In genomic region chr16:31082368-31083045, GRCh38 we compare ENCODE assay signal across 16 cellular contexts. TPM values are rescaled to one million over a fixed set of nuclear protein-coding genes. Genes with fewer than 3 reads are reported as not detected.
DNase-seq lines count a peak whose midpoint lies in the region; ATAC-seq and TF ChIP-seq lines count a peak whose summit lies in the region.
"Had no signal": no experiment of that assay in that cellular context is flagged by ENCODE, and none has a peak within 500 bp of the region (broad histone marks: within the 10 kb centered on the region; RNA-seq: fewer than 3 reads in every experiment).

No MANE protein-coding gene starts in this region.

- TF ChIP-seq POLR2A in gastroesophageal sphincter (IDR thresholded peaks at IDR 0.05), result no peak

- H3K36me3 ChIP-seq in hepatocyte (replicated peaks; ENCODE audit: insufficient read depth, low read depth) (no peaks in the 10 kb centered on the region), gastroesophageal sphincter (peaks cover 0 to 100% of the 10 kb centered on the region in 2 donors)

- no peaks in the 10 kb centered on the region for H4K20me1 ChIP-seq in hepatocyte (ENCODE audit: insufficient read depth, poor library complexity, severe bottlenecking)

- no peak overlapping the region for H3K4me3 ChIP-seq in hepatocyte
- H3K4me3 ChIP-seq in gastroesophageal sphincter, result no peak overlapping the region
- H3K4me3 ChIP-seq: esophagus muscularis mucosa had no signal

- H3K9me3 ChIP-seq in hepatocyte (ENCODE audit: low read depth) (no peaks in the 10 kb centered on the region), gastroesophageal sphincter (no peaks in the 10 kb centered on the region)
- H3K9me3 ChIP-seq: esophagus muscularis mucosa had no signal

- H3K79me2 ChIP-seq in hepatocyte, result peaks cover 8% of the 10 kb centered on the region

- TF ChIP-seq CTCF in hepatocyte (IDR thresholded peaks at IDR 0.05; ENCODE audit: poor library complexity), result no peak
- no peak for TF ChIP-seq CTCF in gastroesophageal sphincter (IDR thresholded peaks at IDR 0.05)

- H3K4me2 ChIP-seq in hepatocyte, result no peak overlapping the region

- no peaks in the 10 kb centered on the region for H3K4me1 ChIP-seq in hepatocyte (ENCODE audit: insufficient read depth)
- peaks cover 0 to 25% (median 3%) of the 10 kb centered on the region in 3 donors for H3K4me1 ChIP-seq in gastroesophageal sphincter

- H3K9me3 Mint-ChIP-seq in activated naive CD4-positive, alpha-beta T cell treated with anti-CD3 and anti-CD28 coated beads, Interleukin-2, amount 50 U/mL, for 24 hours, result no peaks in the 10 kb centered on the region
- H3K9me3 Mint-ChIP-seq in stimulated activated memory B cell treated with anti-CD40 and anti-IgM and Interleukin-4, amounts not matched to agents 10 μg/mL and 1 μg/mL and 100 μg/mL, for 72 hours, result no peaks in the 10 kb centered on the region
- H3K9me3 Mint-ChIP-seq: activated T-helper 1 cell treated with anti-CD3 and anti-CD28 coated beads, Interleukin-12 subunit alpha, Interleukin-12 subunit beta, Interleukin-2, Interleukin-4 antibody, amounts not matched to agents 30 ng/mL and 10 ng/mL and 1 ng/mL, durations not matched to agents 14 hours and 24 hours and 36 hours had no signal

- peak overlapping the region; percentile 20 for H3K27ac Mint-ChIP-seq in activated naive CD4-positive, alpha-beta T cell treated with anti-CD3 and anti-CD28 coated beads, Interleukin-2, amount 50 U/mL, for 24 hours
- peak overlapping the region; percentile 58 for H3K27ac Mint-ChIP-seq in stimulated activated memory B cell treated with anti-CD40 and anti-IgM and Interleukin-4, amounts not matched to agents 10 μg/mL and 1 μg/mL and 100 μg/mL, for 72 hours
- H3K27ac Mint-ChIP-seq: activated T-helper 1 cell treated with anti-CD3 and anti-CD28 coated beads, Interleukin-12 subunit alpha, Interleukin-12 subunit beta, Interleukin-2, Interleukin-4 antibody, amounts not matched to agents 30 ng/mL and 10 ng/mL and 1 ng/mL, durations not matched to agents 14 hours and 24 hours and 36 hours had no signal

- 91% methylated on average over 12 of the region's 14 CpGs for WGBS in hepatocyte (ENCODE audit: low lambda C conversion rate, missing lambda C conversion rate)
- WGBS in gastroesophageal sphincter (ENCODE audit: low coverage in 1 of 2), 2 donors, result 20 to 71% methylated on average over 1 to 6 of the region's 14 CpGs

- H3K27ac ChIP-seq in hepatocyte, result no peak overlapping the region
- no peak overlapping the region for H3K27ac ChIP-seq in gastroesophageal sphincter
- H3K27ac ChIP-seq: esophagus muscularis mucosa had no signal

- no peak for DNase-seq in activated naive CD4-positive, alpha-beta T cell treated with anti-CD3 and anti-CD28 coated beads, Interleukin-2, amount 50 U/mL, for 16 hours
- DNase-seq in SW480 (ENCODE audit: low spot score) (peak; percentile 14), hepatocyte (ENCODE audit: low spot score) (peak; percentile 3), MV-4-11 (lab: John Stamatoyannopoulos, UW) (no peak)
- DNase-seq: activated CD4-positive, alpha-beta T cell treated with anti-CD3 and anti-CD28 coated beads for 4 hours; cortex of kidney; GF-D8; NCI-H1105; NCI-H2171 had no signal

- no peaks in the 10 kb centered on the region for H3K27me3 Mint-ChIP-seq in activated naive CD4-positive, alpha-beta T cell treated with anti-CD3 and anti-CD28 coated beads, Interleukin-2, amount 50 U/mL, for 24 hours
- H3K27me3 Mint-ChIP-seq in stimulated activated memory B cell treated with anti-CD40 and anti-IgM and Interleukin-4, amounts not matched to agents 10 μg/mL and 1 μg/mL and 100 μg/mL, for 72 hours, result no peaks in the 10 kb centered on the region

- no peak overlapping the region for H3K4me3 Mint-ChIP-seq in activated naive CD4-positive, alpha-beta T cell treated with anti-CD3 and anti-CD28 coated beads, Interleukin-2, amount 50 U/mL, for 24 hours
- H3K4me3 Mint-ChIP-seq in stimulated activated memory B cell treated with anti-CD40 and anti-IgM and Interleukin-4, amounts not matched to agents 10 μg/mL and 1 μg/mL and 100 μg/mL, for 72 hours, result no peak overlapping the region
- H3K4me3 Mint-ChIP-seq: activated T-helper 1 cell treated with anti-CD3 and anti-CD28 coated beads, Interleukin-12 subunit alpha, Interleukin-12 subunit beta, Interleukin-2, Interleukin-4 antibody, amounts not matched to agents 30 ng/mL and 10 ng/mL and 1 ng/mL, durations not matched to agents 14 hours and 24 hours and 36 hours had no signal

- peaks cover 7% of the 10 kb centered on the region for H3K36me3 Mint-ChIP-seq in activated naive CD4-positive, alpha-beta T cell treated with anti-CD3 and anti-CD28 coated beads, Interleukin-2, amount 50 U/mL, for 24 hours
- peaks cover 37% of the 10 kb centered on the region for H3K36me3 Mint-ChIP-seq in stimulated activated memory B cell treated with anti-CD40 and anti-IgM and Interleukin-4, amounts not matched to agents 10 μg/mL and 1 μg/mL and 100 μg/mL, for 72 hours

- H2AFZ ChIP-seq in hepatocyte, result no peak overlapping the region

- TF ChIP-seq EP300 in gastroesophageal sphincter (IDR thresholded peaks at IDR 0.05), result no peak

- no peak for ATAC-seq in stimulated activated memory B cell treated with anti-CD40 and anti-IgM and Interleukin-4, amounts not matched to agents 10 μg/mL and 1 μg/mL and 100 μg/mL, for 72 hours
- ATAC-seq in HG03571 (IDR thresholded peaks at IDR 0.05; ENCODE audit: unreplicated experiment), result no peak
- ATAC-seq in gastroesophageal sphincter, result no peak
- ATAC-seq: Right ventricle myocardium inferior had no signal

- H3K27me3 ChIP-seq in hepatocyte (no peaks in the 10 kb centered on the region), gastroesophageal sphincter (no peaks in the 10 kb centered on the region)
- H3K27me3 ChIP-seq: esophagus muscularis mucosa had no signal

- H3K4me1 Mint-ChIP-seq in activated naive CD4-positive, alpha-beta T cell treated with anti-CD3 and anti-CD28 coated beads, Interleukin-2, amount 50 U/mL, for 24 hours, result peaks cover 18% of the 10 kb centered on the region
- H3K4me1 Mint-ChIP-seq in stimulated activated memory B cell treated with anti-CD40 and anti-IgM and Interleukin-4, amounts not matched to agents 10 μg/mL and 1 μg/mL and 100 μg/mL, for 72 hours, result peaks cover 47% of the 10 kb centered on the region

- H3K9me2 ChIP-seq in hepatocyte (replicated peaks; ENCODE audit: insufficient read depth), result no peaks in the 10 kb centered on the region

RNA-seq across cellular contexts. Expression of gene PRSS53, which starts 6.2 kb away (rescaled TPM):
- total RNA-seq in hepatocyte (1.5 and 2.2 TPM in 2 replicates), gastroesophageal sphincter (1 to 10 TPM in 3 of 4 donors, under 1 TPM in 1; 0.25 to 4.4 (median 2.6) TPM)
- polyA plus RNA-seq in hepatocyte, result 0.39 and 0.66 TPM in 2 replicates

RNA-seq across cellular contexts. Expression of gene ZNF646, which starts 8.3 kb away (rescaled TPM):
- total RNA-seq in hepatocyte (6.2 and 9.1 TPM in 2 replicates), gastroesophageal sphincter (10 to 100 TPM; 10.9 to 16.9 (median 13.6) TPM)
- 3.1 and 4.8 TPM in 2 replicates for polyA plus RNA-seq in hepatocyte

RNA-seq across cellular contexts. Expression of gene ZNF668, which starts 8.5 kb away (rescaled TPM):
- total RNA-seq in hepatocyte (6.9 and 8.1 TPM in 2 replicates), gastroesophageal sphincter (10 to 100 TPM in 3 of 4 donors, 1 to 10 TPM in 1; 8.6 to 22.5 (median 12.6) TPM)
- 12.4 and 13.0 TPM in 2 replicates for polyA plus RNA-seq in hepatocyte

RNA-seq across cellular contexts. Expression of gene VKORC1, which starts 12.1 kb away (rescaled TPM):
- total RNA-seq in hepatocyte (105 and 128 TPM in 2 replicates), gastroesophageal sphincter (100 to 1,000 TPM in 3 of 4 donors, 10 to 100 TPM in 1; 93.6 to 119 (median 107) TPM)
- polyA plus RNA-seq in hepatocyte, result 195 and 228 TPM in 2 replicates

RNA-seq across cellular contexts. Expression of gene BCKDK, which starts 25.7 kb away (rescaled TPM):
- total RNA-seq in hepatocyte, result 27.3 and 30.9 TPM in 2 replicates
- polyA plus RNA-seq in hepatocyte, result 62.1 and 75.2 TPM in 2 replicates
- 10 to 100 TPM; 26.5 to 70.2 (median 39.8) TPM for total RNA-seq in gastroesophageal sphincter

Comparison
In these comparisons a context has a peak if more than half of its experiments do, and no peak if none do; other contexts are left out.
1. DNase-seq: peak in SW480 (single experiment) and hepatocyte (single experiment); none in activated naive CD4-positive, alpha-beta T cell treated with anti-CD3 and anti-CD28 coated beads, Interleukin-2, amount 50 U/mL, for 16 hours (single experiment) and MV-4-11 (single experiment).